Comparison of ENCODE assay signal across 13 cellular contexts in genomic region chr14:102208741-102209140, GRCh38.
"Had no signal": no experiment of that assay in that cellular context is flagged by ENCODE, and none has a peak within 500 bp of the region (broad histone marks: within the 10 kb centered on the region; RNA-seq: fewer than 3 reads in every experiment).

No MANE protein-coding gene starts in this region.

- ATAC-seq: activated CD8-positive, alpha-beta T cell treated with anti-CD3 and anti-CD28 coated beads, Interleukin-2, amount 10 ng/mL, durations not matched to agents 7 days and 5 days; activated naive CD8-positive, alpha-beta T cell treated with anti-CD3 and anti-CD28 coated beads, Interleukin-2, amount 50 U/mL, for 24 hours; activated T-cell treated with anti-CD3 and anti-CD28 coated beads, Interleukin-2, amount 50 U/mL, for 4 hours; stimulated activated naive B cell treated with anti-CD40 and anti-IgM and Interleukin-4, amounts not matched to agents 10 μg/mL and 1 μg/mL and 100 μg/mL, for 72 hours had no signal

- DNase-seq: activated B cell treated with CpG ODN at 0.5 μM for 24 hours; activated CD4-positive, alpha-beta T cell treated with anti-CD3 and anti-CD28 coated beads, Interleukin-2, amount 10 ng/mL, durations not matched to agents 24 days and 14 days; activated CD8-positive, alpha-beta T cell treated with anti-CD3 and anti-CD28 coated beads, Interleukin-2, amount 10 ng/mL, durations not matched to agents 7 days and 5 days; activated naive CD4-positive, alpha-beta T cell treated with anti-CD3 and anti-CD28 coated beads, Interleukin-2, amount 10 ng/mL, durations not matched to agents 7 days and 5 days; activated naive CD8-positive, alpha-beta T cell treated with anti-CD3 and anti-CD28 coated beads, Interleukin-2, amount 50 U/mL, for 24 hours; activated T-cell treated with anti-CD3 and anti-CD28 coated beads, Interleukin-2, amount 50 U/mL, for 4 hours; glutamatergic neuron; stimulated activated naive B cell treated with anti-CD40 and anti-IgM and Interleukin-4, amounts not matched to agents 10 μg/mL and 1 μg/mL and 100 μg/mL, for 72 hours had no signal

- H3K4me3 ChIP-seq: ascending aorta, SK-N-MC, smooth muscle cell, tibial artery had no signal

- H3K27me3 ChIP-seq: ascending aorta, foreskin keratinocyte, tibial artery had no signal

- H3K4me1 ChIP-seq: ascending aorta, foreskin keratinocyte, tibial artery had no signal

- H3K27ac ChIP-seq: ascending aorta, foreskin keratinocyte, tibial artery had no signal

- H3K9me3 ChIP-seq: ascending aorta, tibial artery had no signal
